In genomic region chr13:43355774-43356173, GRCh38 we compare ENCODE assay signal across 30 cellular contexts.
"Had no signal": no experiment of that assay in that cellular context is flagged by ENCODE, and none has a peak within 500 bp of the region (broad histone marks: within the 10 kb centered on the region; RNA-seq: fewer than 3 reads in every experiment).

No MANE protein-coding gene starts in this region.

- H3K4me3 ChIP-seq: ascending aorta, breast epithelium, cardiac muscle cell, colonic mucosa, esophagus muscularis mucosa, gastrocnemius medialis, heart left ventricle had no signal

- H3K4me1 ChIP-seq: ascending aorta, breast epithelium, colonic mucosa, foreskin keratinocyte had no signal

- ATAC-seq: activated CD4-positive, CD25-positive, alpha-beta regulatory T cell treated with anti-CD3 and anti-CD28 coated beads, Interleukin-2, amount 50 U/mL, for 24 hours; activated CD8-positive, alpha-beta T cell treated with anti-CD3 and anti-CD28 coated beads for 36 hours; activated naive CD4-positive, alpha-beta T cell treated with anti-CD3 and anti-CD28 coated beads, Interleukin-2, amount 50 U/mL, for 72 hours; activated T-cell treated with anti-CD3 and anti-CD28 coated beads, Interleukin-2, amount 50 U/mL, for 4 hours; activated T-helper 17 cell treated with anti-CD3 and anti-CD28 coated beads, Interleukin-2, amount 50 U/mL, for 72 hours; foreskin keratinocyte; gastrocnemius medialis; heart left ventricle; T-helper 17 cell had no signal

- H3K36me3 ChIP-seq: ascending aorta, breast epithelium, cardiac muscle cell, colonic mucosa, gastrocnemius medialis, WERI-Rb-1 had no signal

- H3K27me3 ChIP-seq: ascending aorta, breast epithelium, cardiac muscle cell, colonic mucosa, esophagus muscularis mucosa, foreskin keratinocyte, gastrocnemius medialis, heart left ventricle had no signal

- H3K9me3 ChIP-seq: ascending aorta, breast epithelium, colonic mucosa, esophagus muscularis mucosa, gastrocnemius medialis, heart left ventricle had no signal

- H3K27ac ChIP-seq: ascending aorta, breast epithelium, cardiac muscle cell, colonic mucosa, esophagus muscularis mucosa, foreskin keratinocyte, gastrocnemius medialis, heart left ventricle, WERI-Rb-1 had no signal

- DNase-seq: activated B cell treated with CpG ODN at 0.5 μM for 24 hours; activated CD4-positive, alpha-beta T cell treated with anti-CD3 and anti-CD28 coated beads for 48 hours; activated CD4-positive, alpha-beta T cell treated with anti-CD3 and anti-CD28 coated beads, Interleukin-2, amount 50 U/mL, for 1 hour; activated CD4-positive, alpha-beta T cell treated with anti-CD3 and anti-CD28 coated beads, Interleukin-2, amount 50 U/mL, for 48 hours; activated CD8-positive, alpha-beta memory T cell treated with anti-CD3 and anti-CD28 coated beads for 24 hours; activated CD8-positive, alpha-beta T cell treated with anti-CD3 and anti-CD28 coated beads for 36 hours; activated effector memory CD4-positive, alpha-beta T cell treated with Interleukin-2 at 50 U/mL for 16 hours; activated naive CD4-positive, alpha-beta T cell; activated naive CD4-positive, alpha-beta T cell treated with anti-CD3 and anti-CD28 coated beads, Interleukin-2, amount 10 ng/mL, durations not matched to agents 7 days and 5 days; activated naive CD8-positive, alpha-beta T cell treated with anti-CD3 and anti-CD28 coated beads, Interleukin-2, amount 10 ng/mL, durations not matched to agents 7 days and 5 days; activated T-cell treated with anti-CD3 and anti-CD28 coated beads, Interleukin-2, amount 50 U/mL, for 4 hours; central memory CD4-positive, alpha-beta T cell; cerebellar nuclear complex; colonic mucosa; effector CD8-positive, alpha-beta T cell; gastrocnemius medialis; glutamatergic neuron; heart left ventricle; T-helper 1 cell; T-helper 17 cell; T1000; WERI-Rb-1 had no signal
